ENCODE assay signal across 1 cellular context in the genomic region with DNA sequence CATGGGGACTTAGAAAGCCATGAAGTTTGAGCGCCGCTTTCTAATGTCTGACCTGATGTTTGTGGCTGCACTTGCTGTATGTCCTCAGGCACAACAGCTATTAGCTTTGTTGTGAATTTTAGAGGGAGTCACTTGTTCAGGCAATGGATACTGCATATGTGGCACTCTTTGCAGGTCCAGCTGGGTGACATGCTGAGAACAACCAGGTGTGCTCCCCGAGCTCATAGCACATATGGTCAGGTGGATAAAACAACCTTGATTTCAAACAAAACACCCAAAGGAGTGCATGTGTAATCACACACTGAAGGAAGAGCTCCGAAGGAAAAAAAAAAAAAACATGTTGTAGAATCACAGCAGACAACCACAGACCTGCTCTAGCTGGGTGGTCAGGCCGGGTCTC.
TF ChIP-seq lines count a peak whose summit lies in the region.

No MANE protein-coding gene starts in this region.

TF ChIP-seq in IMR-90, 13 proteins besides CTCF, POLR2A, EP300 and RAD21 (continued from another document):
- no peak for TF ChIP-seq ELK1 (IDR thresholded peaks at IDR 0.05; ENCODE audit: borderline replicate concordance, low read depth, low read length)
- TF ChIP-seq MAFK (IDR thresholded peaks at IDR 0.05; ENCODE audit: low read depth, low read length), result no peak
- TF ChIP-seq RCOR1 (IDR thresholded peaks at IDR 0.05; ENCODE audit: insufficient replicate concordance, low read length), result no peak
- TF ChIP-seq MAZ (IDR thresholded peaks at IDR 0.05; ENCODE audit: borderline replicate concordance, low read depth, low read length), result no peak
- TF ChIP-seq CEBPB (IDR thresholded peaks at IDR 0.05; ENCODE audit: low read depth, low read length), result no peak
- TF ChIP-seq SMC3 (IDR thresholded peaks at IDR 0.05; ENCODE audit: low read depth, low read length), result no peak
TF ChIP-seq in IMR-90: peak in this region for 0.
